In genomic region chr22:20479612-20480196, GRCh38 we compare ENCODE assay signal across 24 cellular contexts.
"Had no signal": no experiment of that assay in that cellular context is flagged by ENCODE, and none has a peak within 500 bp of the region (broad histone marks: within the 10 kb centered on the region; RNA-seq: fewer than 3 reads in every experiment).

No MANE protein-coding gene starts in this region.

- FAIRE-seq: bronchial epithelial cell, endothelial cell of umbilical vein had no signal

- H3K4me2 ChIP-seq: smooth muscle cell had no signal

- H3K27ac ChIP-seq: ascending aorta, esophagus muscularis mucosa, gastrocnemius medialis, heart left ventricle, parathyroid adenoma, right lobe of liver had no signal

- ATAC-seq: activated CD4-positive, alpha-beta T cell treated with anti-CD3 and anti-CD28 coated beads for 36 hours; activated CD8-positive, alpha-beta memory T cell treated with anti-CD3 and anti-CD28 coated beads, Interleukin-2, amount 10 ng/mL, durations not matched to agents 7 days and 5 days; activated T-helper 17 cell treated with anti-CD3 and anti-CD28 coated beads, Interleukin-2, amount 50 U/mL, for 72 hours; gastrocnemius medialis; heart left ventricle; naive thymus-derived CD8-positive, alpha-beta T cell; stimulated activated naive CD8-positive, alpha-beta T cell treated with anti-CD3 and anti-CD28 coated beads, Interleukin-15, amount 100 ng/mL, for 72 hours; WTC11 had no signal

- H3K4me3 ChIP-seq: ascending aorta, esophagus muscularis mucosa, gastrocnemius medialis, heart left ventricle, right lobe of liver, smooth muscle cell had no signal

- H3K4me1 Mint-ChIP-seq: WTC11 had no signal

- H3K36me3 ChIP-seq: ascending aorta, gastrocnemius medialis, right lobe of liver had no signal

- H3K4me1 ChIP-seq: ascending aorta, gastrocnemius medialis, parathyroid adenoma, right lobe of liver had no signal

- H3K27me3 ChIP-seq: ascending aorta, esophagus muscularis mucosa, gastrocnemius medialis, heart left ventricle, right lobe of liver had no signal

- H3K9ac ChIP-seq: parathyroid adenoma had no signal

- H3K79me2 ChIP-seq: parathyroid adenoma had no signal

- H3K27ac Mint-ChIP-seq: activated CD4-positive, alpha-beta memory T cell treated with anti-CD3 and anti-CD28 coated beads, Interleukin-2, amount 10 ng/mL, durations not matched to agents 7 days and 5 days; activated CD4-positive, alpha-beta T cell treated with anti-CD3 and anti-CD28 coated beads for 36 hours; activated CD8-positive, alpha-beta memory T cell treated with anti-CD3 and anti-CD28 coated beads, Interleukin-2, amount 10 ng/mL, durations not matched to agents 7 days and 5 days; activated T-helper 17 cell treated with anti-CD3 and anti-CD28 coated beads, Interleukin-2, amount 50 U/mL, for 72 hours; dendritic cell treated with granulocyte-macrophage colony-stimulating factor and Interleukin-4, amounts not matched to agents 40 ng/mL and 50 ng/mL, for 4 days; stimulated activated naive CD8-positive, alpha-beta T cell treated with anti-CD3 and anti-CD28 coated beads, Interleukin-15, amount 100 ng/mL, for 72 hours; T-helper 1 cell treated with Interleukin-12 subunit alpha and Interleukin-12 subunit beta and Interleukin-4 antibody, amounts not matched to agents 30 μg/mL and 1 μg/mL, for 36 hours; WTC11 had no signal

- H2AFZ ChIP-seq: parathyroid adenoma had no signal

- H3K9me3 Mint-ChIP-seq: activated CD4-positive, alpha-beta memory T cell treated with anti-CD3 and anti-CD28 coated beads, Interleukin-2, amount 10 ng/mL, durations not matched to agents 7 days and 5 days; activated T-helper 17 cell treated with anti-CD3 and anti-CD28 coated beads, Interleukin-2, amount 50 U/mL, for 72 hours; dendritic cell treated with granulocyte-macrophage colony-stimulating factor and Interleukin-4, amounts not matched to agents 40 ng/mL and 50 ng/mL, for 4 days; immature natural killer cell; naive thymus-derived CD8-positive, alpha-beta T cell; stimulated activated naive CD8-positive, alpha-beta T cell treated with anti-CD3 and anti-CD28 coated beads, Interleukin-15, amount 100 ng/mL, for 72 hours; T-helper 1 cell treated with Interleukin-12 subunit alpha and Interleukin-12 subunit beta and Interleukin-4 antibody, amounts not matched to agents 30 μg/mL and 1 μg/mL, for 36 hours had no signal

- H3K4me3 Mint-ChIP-seq: activated CD4-positive, alpha-beta memory T cell treated with anti-CD3 and anti-CD28 coated beads, Interleukin-2, amount 10 ng/mL, durations not matched to agents 7 days and 5 days; activated CD4-positive, alpha-beta T cell treated with anti-CD3 and anti-CD28 coated beads for 36 hours; activated CD8-positive, alpha-beta memory T cell treated with anti-CD3 and anti-CD28 coated beads, Interleukin-2, amount 10 ng/mL, durations not matched to agents 7 days and 5 days; activated T-helper 17 cell treated with anti-CD3 and anti-CD28 coated beads, Interleukin-2, amount 50 U/mL, for 72 hours; dendritic cell treated with granulocyte-macrophage colony-stimulating factor and Interleukin-4, amounts not matched to agents 40 ng/mL and 50 ng/mL, for 4 days; immature natural killer cell; naive thymus-derived CD8-positive, alpha-beta T cell; stimulated activated naive CD8-positive, alpha-beta T cell treated with anti-CD3 and anti-CD28 coated beads, Interleukin-15, amount 100 ng/mL, for 72 hours; T-helper 1 cell treated with Interleukin-12 subunit alpha and Interleukin-12 subunit beta and Interleukin-4 antibody, amounts not matched to agents 30 μg/mL and 1 μg/mL, for 36 hours; WTC11 had no signal

- H3K27me3 Mint-ChIP-seq: activated CD4-positive, alpha-beta memory T cell treated with anti-CD3 and anti-CD28 coated beads, Interleukin-2, amount 10 ng/mL, durations not matched to agents 7 days and 5 days; activated CD4-positive, alpha-beta T cell treated with anti-CD3 and anti-CD28 coated beads for 36 hours; activated CD8-positive, alpha-beta memory T cell treated with anti-CD3 and anti-CD28 coated beads, Interleukin-2, amount 10 ng/mL, durations not matched to agents 7 days and 5 days; activated T-helper 17 cell treated with anti-CD3 and anti-CD28 coated beads, Interleukin-2, amount 50 U/mL, for 72 hours; dendritic cell treated with granulocyte-macrophage colony-stimulating factor and Interleukin-4, amounts not matched to agents 40 ng/mL and 50 ng/mL, for 4 days; naive thymus-derived CD8-positive, alpha-beta T cell; stimulated activated naive CD8-positive, alpha-beta T cell treated with anti-CD3 and anti-CD28 coated beads, Interleukin-15, amount 100 ng/mL, for 72 hours had no signal

- H3K9me3 ChIP-seq: ascending aorta, esophagus muscularis mucosa, gastrocnemius medialis, heart left ventricle, right lobe of liver had no signal

- DNase-seq: activated CD4-positive, alpha-beta memory T cell treated with anti-CD3 and anti-CD28 coated beads, Interleukin-2, amount 10 ng/mL, durations not matched to agents 7 days and 5 days; activated CD4-positive, alpha-beta T cell treated with anti-CD3 and anti-CD28 coated beads for 36 hours; activated CD8-positive, alpha-beta memory T cell treated with anti-CD3 and anti-CD28 coated beads, Interleukin-2, amount 10 ng/mL, durations not matched to agents 7 days and 5 days; activated naive CD4-positive, alpha-beta T cell treated with Interleukin-2 at 50 U/mL for 16 hours; effector CD8-positive, alpha-beta T cell; gastrocnemius medialis; heart left ventricle; immature natural killer cell; mesendoderm; right lobe of liver; stimulated activated CD4-positive, alpha-beta T cell treated with anti-CD3 and anti-CD28 coated beads, Interleukin-4, amount 100 ng/mL, for 1 hour; stimulated activated naive CD8-positive, alpha-beta T cell treated with anti-CD3 and anti-CD28 coated beads, Interleukin-15, amount 100 ng/mL, for 72 hours; trophoblast cell had no signal
